9 cellular contexts compared by ENCODE assay signal in genomic region chr9:128150594-128151342, GRCh38. TPM values are rescaled to one million over a fixed set of nuclear protein-coding genes. Genes with fewer than 3 reads are reported as not detected.
DNase-seq lines count a peak whose midpoint lies in the region; ATAC-seq and TF ChIP-seq lines count a peak whose summit lies in the region.
"Had no signal": no experiment of that assay in that cellular context is flagged by ENCODE, and none has a peak within 500 bp of the region (broad histone marks: within the 10 kb centered on the region; RNA-seq: fewer than 3 reads in every experiment).

No MANE protein-coding gene starts in this region.

- DNase-seq in GM12864 (ENCODE audit: low read depth) (no peak), NB4 (ENCODE audit: low read depth) (peak; percentile 43), epithelial cell of prostate (ENCODE audit: low read depth, low spot score) (no peak), posterior vena cava (ENCODE audit: low spot score) (peak; percentile 77), NCI-H1105 (lab: John Stamatoyannopoulos, UW) (no peak)
- DNase-seq: activated CD8-positive, alpha-beta memory T cell treated with anti-CD3 and anti-CD28 coated beads for 24 hours had no signal

- intact Hi-C loops in posterior vena cava (cut with DNase I), result no loop called here

- TF ChIP-seq POLR2A in NB4 (IDR thresholded peaks at IDR 0.05; ENCODE audit: extremely low read depth, insufficient read length), result no peak

- TF ChIP-seq CTCF in GM12864 (IDR thresholded peaks at IDR 0.05; ENCODE audit: low read depth, low read length, missing control alignments) (peak; percentile 56), NB4 (IDR thresholded peaks at IDR 0.05; ENCODE audit: low read depth, low read length) (peak; percentile 65)

- H3K27ac ChIP-seq in epithelial cell of prostate, result peak overlapping the region; percentile 98

- H3K4me3 ChIP-seq in GM12864 (ENCODE audit: low read depth, low read length), result no peak overlapping the region
- no peak overlapping the region for H3K4me3 ChIP-seq in NB4 (ENCODE audit: low read depth, low read length)

- ATAC-seq in GM18502 (IDR thresholded peaks at IDR 0.05; ENCODE audit: poor library complexity, unreplicated experiment), result no peak
- ATAC-seq in GM21515 (IDR thresholded peaks at IDR 0.05; ENCODE audit: unreplicated experiment), result no peak

RNA-seq across cellular contexts. Expression of gene LCN2, which starts 1.5 kb away (rescaled TPM):
- under 1 TPM; 0.67 to 0.69 TPM for total RNA-seq in posterior vena cava
- total RNA-seq: M059J had no signal

RNA-seq across cellular contexts. Expression of gene BBLN, which starts 9.3 kb away (rescaled TPM):
- 10 to 100 TPM; 41.9 to 49.1 TPM for total RNA-seq in posterior vena cava

RNA-seq across cellular contexts. Expression of gene PTGES2, which starts 23.2 kb away (rescaled TPM):
- 10 to 100 TPM; 38.6 to 38.9 TPM for total RNA-seq in posterior vena cava

RNA-seq across cellular contexts. Expression of gene CIZ1, which starts 40.6 kb away (rescaled TPM):
- 10 to 100 TPM; 88.3 to 99.4 TPM for total RNA-seq in posterior vena cava

RNA-seq across cellular contexts. Expression of gene DNM1, which starts 52.4 kb away (rescaled TPM):
- total RNA-seq in posterior vena cava, result 10 to 100 TPM; 19.0 to 46.5 TPM

Comparison
In these comparisons a context has a peak if more than half of its experiments do, and no peak if none do; other contexts are left out.
1. DNase-seq: peak in NB4 (single experiment) and posterior vena cava (single experiment); none in GM12864 (single experiment), epithelial cell of prostate (single experiment) and NCI-H1105 (single experiment).